17 cellular contexts compared by ENCODE assay signal in the genomic region with DNA sequence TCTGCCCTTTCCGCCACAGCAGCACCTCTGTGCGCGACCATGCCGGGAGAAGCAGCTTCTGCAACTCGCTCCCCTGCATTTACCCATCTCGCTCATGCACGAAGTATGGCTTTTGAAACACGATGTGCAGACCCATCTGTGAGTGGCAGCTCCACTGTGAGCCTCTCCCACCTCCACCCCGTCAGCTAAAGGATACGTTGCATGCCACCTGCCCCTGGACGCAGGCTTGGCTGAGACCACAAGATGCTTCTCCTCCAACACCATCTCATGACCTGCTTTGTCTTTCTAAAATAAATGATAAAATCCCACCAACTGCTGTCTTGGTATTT.
DNase-seq lines count a peak whose midpoint lies in the region; ATAC-seq and TF ChIP-seq lines count a peak whose summit lies in the region.
"Had no signal": no experiment of that assay in that cellular context is flagged by ENCODE, and none has a peak within 500 bp of the region (broad histone marks: within the 10 kb centered on the region; RNA-seq: fewer than 3 reads in every experiment).

No MANE protein-coding gene starts in this region.

- peaks cover 59% of the 10 kb centered on the region for H3K4me1 ChIP-seq in osteoblast (ENCODE audit: insufficient read depth, low read length)

- H3K27ac ChIP-seq in osteoblast (ENCODE audit: low read depth, low read length), result peak overlapping the region; percentile 10

- H3K4me2 ChIP-seq in osteoblast (ENCODE audit: insufficient read depth, low read length), result no peak overlapping the region

- H2AFZ ChIP-seq in osteoblast (ENCODE audit: low read length), result no peak overlapping the region

- peak overlapping the region; percentile 81 for H3K27ac Mint-ChIP-seq in activated CD4-positive, alpha-beta T cell treated with anti-CD3 and anti-CD28 coated beads, Interleukin-2, amount 10 ng/mL, durations not matched to agents 7 days and 5 days
- peak overlapping the region; percentile 53 to 95 (median 63) for H3K27ac Mint-ChIP-seq in IgD-negative memory B cell
- peak overlapping the region; percentile 100 for H3K27ac Mint-ChIP-seq in central memory CD8-positive, alpha-beta T cell (ENCODE audit: low read depth)

- CTCF ChIA-PET in activated CD4-positive, alpha-beta T cell treated with anti-CD3 and anti-CD28 coated beads, Interleukin-2, amount 10 ng/mL, durations not matched to agents 7 days and 5 days (lab: Charles Lee), result interaction anchor here (0.8 kb wide), 1 partner anchor 36 kb away, joined by 3 read pairs; no protein-coding TSS in a partner anchor

- peaks cover 28% of the 10 kb centered on the region for H4K20me1 ChIP-seq in osteoblast (ENCODE audit: insufficient read depth, low read length)

- peaks cover 50% of the 10 kb centered on the region for H3K36me3 Mint-ChIP-seq in activated CD4-positive, alpha-beta T cell treated with anti-CD3 and anti-CD28 coated beads, Interleukin-2, amount 10 ng/mL, durations not matched to agents 7 days and 5 days (ENCODE audit: low read depth)
- no peaks in the 10 kb centered on the region for H3K36me3 Mint-ChIP-seq in IgD-negative memory B cell
- H3K36me3 Mint-ChIP-seq in central memory CD8-positive, alpha-beta T cell (ENCODE audit: insufficient read depth), result peaks cover 30% of the 10 kb centered on the region

- H3K4me1 Mint-ChIP-seq in activated CD4-positive, alpha-beta T cell treated with anti-CD3 and anti-CD28 coated beads, Interleukin-2, amount 10 ng/mL, durations not matched to agents 7 days and 5 days, result peaks cover 96% of the 10 kb centered on the region
- H3K4me1 Mint-ChIP-seq in IgD-negative memory B cell, result peaks cover 60 to 79% (median 61%) of the 10 kb centered on the region in 3 donors
- peaks cover 89% of the 10 kb centered on the region for H3K4me1 Mint-ChIP-seq in central memory CD8-positive, alpha-beta T cell

- TF ChIP-seq CTCF in osteoblast (IDR thresholded peaks at IDR 0.05; ENCODE audit: extremely low read depth, low read depth, low read length), result no peak

- peaks cover 3% of the 10 kb centered on the region for H3K36me3 ChIP-seq in osteoblast (ENCODE audit: insufficient read depth, low read length)
- H3K36me3 ChIP-seq: transverse colon had no signal

- H3K9me3 Mint-ChIP-seq in activated CD4-positive, alpha-beta T cell treated with anti-CD3 and anti-CD28 coated beads, Interleukin-2, amount 10 ng/mL, durations not matched to agents 7 days and 5 days, result no peaks in the 10 kb centered on the region
- no peaks in the 10 kb centered on the region for H3K9me3 Mint-ChIP-seq in IgD-negative memory B cell
- no peaks in the 10 kb centered on the region for H3K9me3 Mint-ChIP-seq in central memory CD8-positive, alpha-beta T cell

- H3K9me3 ChIP-seq in osteoblast (ENCODE audit: low read depth, low read length), result no peaks in the 10 kb centered on the region
- H3K9me3 ChIP-seq: neutrophil, spleen, transverse colon had no signal

- H3K27me3 Mint-ChIP-seq in activated CD4-positive, alpha-beta T cell treated with anti-CD3 and anti-CD28 coated beads, Interleukin-2, amount 10 ng/mL, durations not matched to agents 7 days and 5 days, result no peaks in the 10 kb centered on the region
- H3K27me3 Mint-ChIP-seq in IgD-negative memory B cell, result no peaks in the 10 kb centered on the region
- no peaks in the 10 kb centered on the region for H3K27me3 Mint-ChIP-seq in central memory CD8-positive, alpha-beta T cell

- ATAC-seq in central memory CD8-positive, alpha-beta T cell (replicated peaks; ENCODE audit: extremely low read depth, poor library complexity, severe bottlenecking), result no peak
- ATAC-seq in GM18502 (IDR thresholded peaks at IDR 0.05; ENCODE audit: poor library complexity, unreplicated experiment), result no peak
- ATAC-seq: left lobe of liver had no signal

- POLR2A ChIA-PET in activated CD4-positive, alpha-beta T cell treated with anti-CD3 and anti-CD28 coated beads, Interleukin-2, amount 10 ng/mL, durations not matched to agents 7 days and 5 days (lab: Charles Lee), result no interaction called here

- no peak overlapping the region for H3K4me3 ChIP-seq in osteoblast (ENCODE audit: insufficient read depth, low read length)
- H3K4me3 ChIP-seq: spleen, transverse colon had no signal

- no peak for DNase-seq in activated CD4-positive, alpha-beta T cell treated with anti-CD3 and anti-CD28 coated beads, Interleukin-2, amount 10 ng/mL, durations not matched to agents 7 days and 5 days
- no peak for DNase-seq in activated CD4-positive, alpha-beta T cell treated with anti-CD3 and anti-CD28 coated beads, Interleukin-2, amount 50 U/mL, for 4 hours
- no peak for DNase-seq in central memory CD8-positive, alpha-beta T cell (ENCODE audit: low spot score in 2 of 2)
- DNase-seq in osteoblast (ENCODE audit: insufficient read length, low spot score, missing footprints) (peak; percentile 37), middle frontal gyrus (ENCODE audit: extremely low spot score, low spot score) (no peak), retina (no peak)
- DNase-seq: ACHN; activated CD4-positive, alpha-beta T cell treated with anti-CD3 and anti-CD28 coated beads for 48 hours; amygdala; MM.1S; NCI-H2107 had no signal

- H3K27me3 ChIP-seq in osteoblast (ENCODE audit: insufficient read depth, low read length), result no peaks in the 10 kb centered on the region
- H3K27me3 ChIP-seq: neutrophil, spleen, transverse colon had no signal

- no peak overlapping the region for H3K4me3 Mint-ChIP-seq in activated CD4-positive, alpha-beta T cell treated with anti-CD3 and anti-CD28 coated beads, Interleukin-2, amount 10 ng/mL, durations not matched to agents 7 days and 5 days
- H3K4me3 Mint-ChIP-seq in IgD-negative memory B cell, result peak overlapping the region in 2 of 4 donors; percentile 63 to 76
- peak overlapping the region; percentile 69 for H3K4me3 Mint-ChIP-seq in central memory CD8-positive, alpha-beta T cell

- peaks cover 98% of the 10 kb centered on the region for H3K79me2 ChIP-seq in osteoblast (ENCODE audit: insufficient read depth, low read length)
